Comparison of ENCODE assay signal across 2 cellular contexts in the genomic region with DNA sequence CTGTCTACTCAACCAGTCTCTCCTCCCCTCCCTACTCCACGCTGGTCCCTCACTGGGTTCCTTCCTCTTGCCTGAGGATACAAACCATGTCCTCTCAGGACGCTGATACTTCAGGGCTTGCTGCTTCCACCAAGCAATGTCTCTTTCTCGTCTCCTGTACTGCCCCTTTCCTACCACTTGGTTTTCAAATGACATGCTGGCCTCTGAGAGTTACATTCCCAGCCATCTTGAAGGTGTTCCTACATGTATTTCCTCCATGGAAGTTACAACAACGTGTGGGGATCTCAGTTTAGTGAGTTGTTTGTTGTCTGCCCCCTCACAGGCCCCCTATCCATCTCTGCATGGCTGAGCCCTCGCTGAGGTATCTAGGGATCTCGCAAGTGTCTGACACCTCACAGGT.
TF ChIP-seq lines count a peak whose summit lies in the region.

No MANE protein-coding gene starts in this region.

TF ChIP-seq in HepG2, 621 proteins besides CTCF, POLR2A, EP300 and RAD21:
- no peak for TF ChIP-seq HDAC6 (IDR thresholded peaks at IDR 0.05; ENCODE audit: low read depth, low read length)

TF ChIP-seq in H1, 55 proteins besides CTCF, POLR2A, EP300 and RAD21:
- TF ChIP-seq KDM4A (IDR thresholded peaks at IDR 0.05; ENCODE audit: low read depth, low read length, severe bottlenecking) (no peak), BRCA1 (IDR thresholded peaks at IDR 0.05; ENCODE audit: low read depth, low read length) (no peak), SP1 (IDR thresholded peaks at IDR 0.05; ENCODE audit: low read depth, low read length) (no peak), JUN (IDR thresholded peaks at IDR 0.05; ENCODE audit: low read depth, low read length) (no peak), HDAC6 (IDR thresholded peaks at IDR 0.05; ENCODE audit: low read depth, low read length) (no peak), CEBPB (IDR thresholded peaks at IDR 0.05; ENCODE audit: low read depth, low read length) (no peak), SIX5 (IDR thresholded peaks at IDR 0.05; ENCODE audit: low read depth, low read length) (no peak), NANOG (IDR thresholded peaks at IDR 0.05; ENCODE audit: insufficient read depth, low read depth, low read length, poor library complexity, severe bottlenecking) (no peak), YY1 (IDR thresholded peaks at IDR 0.05; ENCODE audit: low read depth, low read length) (no peak), KDM1A (IDR thresholded peaks at IDR 0.05; ENCODE audit: borderline replicate concordance, low read length) (no peak), SIN3A (conservative IDR thresholded peaks at IDR 0.05 in 1 of 2, IDR thresholded peaks at IDR 0.05 in 1 of 2; ENCODE audit: low read depth in 1 of 2, low read length in 2 of 2) (no peak), ASH2L (IDR thresholded peaks at IDR 0.05; ENCODE audit: low read length) (no peak), CBX5 (IDR thresholded peaks at IDR 0.05; ENCODE audit: low read depth, low read length) (no peak), CREB1 (IDR thresholded peaks at IDR 0.05) (no peak), TBP (IDR thresholded peaks at IDR 0.05; ENCODE audit: low read depth, low read length) (no peak), NRF1 (IDR thresholded peaks at IDR 0.05; ENCODE audit: low read depth, low read length) (no peak), SP2 (IDR thresholded peaks at IDR 0.05; ENCODE audit: low read length) (no peak)
- TF ChIP-seq, protein P1, sequence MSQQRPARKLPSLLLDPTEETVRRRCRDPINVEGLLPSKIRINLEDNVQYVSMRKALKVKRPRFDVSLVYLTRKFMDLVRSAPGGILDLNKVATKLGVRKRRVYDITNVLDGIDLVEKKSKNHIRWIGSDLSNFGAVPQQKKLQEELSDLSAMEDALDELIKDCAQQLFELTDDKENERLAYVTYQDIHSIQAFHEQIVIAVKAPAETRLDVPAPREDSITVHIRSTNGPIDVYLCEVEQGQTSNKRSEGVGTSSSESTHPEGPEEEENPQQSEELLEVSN (IDR thresholded peaks at IDR 0.05), result no peak
- TF ChIP-seq, protein P2, sequence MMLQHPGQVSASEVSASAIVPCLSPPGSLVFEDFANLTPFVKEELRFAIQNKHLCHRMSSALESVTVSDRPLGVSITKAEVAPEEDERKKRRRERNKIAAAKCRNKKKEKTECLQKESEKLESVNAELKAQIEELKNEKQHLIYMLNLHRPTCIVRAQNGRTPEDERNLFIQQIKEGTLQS (IDR thresholded peaks at IDR 0.05; ENCODE audit: insufficient read depth, low read depth, low read length), result no peak
